ENCODE assay signal across 25 cellular contexts in genomic region chr4:72715299-72715698, GRCh38.
"Had no signal": no experiment of that assay in that cellular context is flagged by ENCODE, and none has a peak within 500 bp of the region (broad histone marks: within the 10 kb centered on the region; RNA-seq: fewer than 3 reads in every experiment).

No MANE protein-coding gene starts in this region.

- H3K9me3 ChIP-seq: ovary, psoas muscle, right lobe of liver, sigmoid colon, stomach, thoracic aorta, thyroid gland, tibial nerve, upper lobe of left lung, vagina had no signal

- H3K27me3 ChIP-seq: neural progenitor cell, ovary, right lobe of liver, sigmoid colon, stomach, thyroid gland, tibial nerve, upper lobe of left lung, vagina had no signal

- H2AFZ ChIP-seq: neural progenitor cell, parathyroid adenoma had no signal

- H3K4me1 ChIP-seq: neural progenitor cell, parathyroid adenoma, psoas muscle, right lobe of liver, sigmoid colon, stomach, thyroid gland, tibial nerve, upper lobe of left lung, vagina had no signal

- DNase-seq: natural killer cell; occipital lobe; ovary; posterior cingulate gyrus; psoas muscle; right cardiac atrium; right lobe of liver; sigmoid colon; small intestine; stimulated activated CD4-positive, alpha-beta T cell treated with anti-CD3 and anti-CD28 coated beads, Interleukin-15, amount 100 ng/mL, for 24 hours; stimulated activated CD4-positive, alpha-beta T cell treated with anti-CD3 and anti-CD28 coated beads, Interleukin-2, amount 100 ng/mL, for 24 hours; stimulated activated CD4-positive, alpha-beta T cell treated with anti-CD3 and anti-CD28 coated beads, Interleukin-4, amount 100 ng/mL, for 1 hour; stimulated activated CD4-positive, alpha-beta T cell treated with anti-CD3 and anti-CD28 coated beads, Interleukin-4, amount 100 ng/mL, for 4 hours; stimulated activated CD8-positive, alpha-beta memory T cell treated with anti-CD3 and anti-CD28 coated beads, Interleukin-4, amount 100 ng/mL, for 48 hours; stimulated activated naive CD4-positive, alpha-beta T cell; stomach; thyroid gland; trophoblast cell; upper lobe of left lung had no signal

- H3K4me3 ChIP-seq: neural progenitor cell, ovary, psoas muscle, right lobe of liver, sigmoid colon, stomach, thoracic aorta, thyroid gland, tibial nerve, upper lobe of left lung, vagina had no signal

- H3K79me2 ChIP-seq: parathyroid adenoma had no signal

- H3K4me2 ChIP-seq: neural progenitor cell had no signal

- H3K36me3 ChIP-seq: neural progenitor cell, ovary, right lobe of liver, sigmoid colon, stomach, thoracic aorta, thyroid gland, tibial nerve, upper lobe of left lung, vagina had no signal

- H3K27ac ChIP-seq: neural progenitor cell, ovary, parathyroid adenoma, psoas muscle, right lobe of liver, sigmoid colon, stomach, thoracic aorta, thyroid gland, tibial nerve, upper lobe of left lung, vagina had no signal

- H3K9ac ChIP-seq: neural progenitor cell, parathyroid adenoma had no signal

- FAIRE-seq: small intestine, urothelium cell line had no signal
